Comparison of ENCODE assay signal across 1 cellular context in the genomic region with DNA sequence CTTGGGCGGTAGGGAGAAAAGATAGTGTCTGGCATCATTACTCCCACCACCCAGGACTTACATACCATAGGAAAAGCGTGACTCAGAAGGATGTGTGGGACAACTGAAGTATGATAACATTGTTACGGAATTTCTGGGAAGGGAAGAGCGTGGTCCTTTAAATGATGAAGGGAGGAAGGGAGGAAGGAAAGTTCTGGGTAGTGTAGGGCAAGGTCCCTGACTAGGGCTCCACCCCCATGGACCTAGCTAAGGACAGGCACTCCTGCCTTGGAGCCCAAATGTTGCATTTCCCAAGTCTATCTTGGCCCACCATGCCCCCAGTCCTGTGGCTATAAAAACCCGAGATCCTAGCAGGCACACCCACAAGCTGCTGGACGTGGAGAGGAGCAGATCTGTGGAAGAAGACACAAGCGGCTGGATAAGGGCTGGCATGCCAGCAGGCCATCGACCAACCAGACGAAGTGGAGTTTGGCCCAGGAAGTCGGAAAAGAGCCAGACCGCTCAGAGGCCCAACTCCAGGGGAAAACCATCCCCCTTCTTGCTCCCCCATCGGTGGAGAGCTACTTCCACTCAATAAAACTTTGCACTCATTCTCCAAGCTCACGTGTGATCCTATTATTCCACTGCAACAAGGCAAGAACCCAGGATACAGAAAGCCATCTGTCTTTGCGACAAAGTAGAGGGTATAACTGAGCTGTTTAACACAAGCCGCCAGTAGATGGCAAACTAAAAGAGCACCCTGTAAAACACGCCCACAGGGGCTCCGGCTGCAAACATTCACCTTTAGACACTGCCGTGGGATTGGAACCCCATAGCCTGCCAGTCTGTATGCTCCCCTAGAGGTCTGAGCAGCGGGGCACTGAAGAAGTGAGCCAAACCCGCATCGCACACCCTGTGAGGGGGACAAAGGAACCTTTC.
TF ChIP-seq lines count a peak whose summit lies in the region.

No MANE protein-coding gene starts in this region.

TF ChIP-seq in K562, 482 proteins besides CTCF, POLR2A, EP300 and RAD21:
- TF ChIP-seq DACH1 (IDR thresholded peaks at IDR 0.05; ENCODE audit: partially characterized antibody) (no peak), ZNF644 (tag; IDR thresholded peaks at IDR 0.05; ENCODE audit: low read depth) (no peak), MAFF (IDR thresholded peaks at IDR 0.05; ENCODE audit: low read length) (no peak), GATAD2B (IDR thresholded peaks at IDR 0.05; ENCODE audit: borderline replicate concordance) (no peak), MAZ (CRISPR knock-in tag; conservative IDR thresholded peaks at IDR 0.05 in 1 of 2, IDR thresholded peaks at IDR 0.05 in 1 of 2) (no peak), ZNF384 (IDR thresholded peaks at IDR 0.05; ENCODE audit: low read depth, low read length) (no peak), RNF2 (IDR thresholded peaks at IDR 0.05) (no peak), TEAD1 (CRISPR knock-in tag; IDR thresholded peaks at IDR 0.05) (no peak), LARP7 (IDR thresholded peaks at IDR 0.05) (no peak), ZNF75A (CRISPR knock-in tag; IDR thresholded peaks at IDR 0.05) (no peak), RUNX1 (IDR thresholded peaks at IDR 0.05; ENCODE audit: low read depth) (no peak)
- TF ChIP-seq, protein P1, sequence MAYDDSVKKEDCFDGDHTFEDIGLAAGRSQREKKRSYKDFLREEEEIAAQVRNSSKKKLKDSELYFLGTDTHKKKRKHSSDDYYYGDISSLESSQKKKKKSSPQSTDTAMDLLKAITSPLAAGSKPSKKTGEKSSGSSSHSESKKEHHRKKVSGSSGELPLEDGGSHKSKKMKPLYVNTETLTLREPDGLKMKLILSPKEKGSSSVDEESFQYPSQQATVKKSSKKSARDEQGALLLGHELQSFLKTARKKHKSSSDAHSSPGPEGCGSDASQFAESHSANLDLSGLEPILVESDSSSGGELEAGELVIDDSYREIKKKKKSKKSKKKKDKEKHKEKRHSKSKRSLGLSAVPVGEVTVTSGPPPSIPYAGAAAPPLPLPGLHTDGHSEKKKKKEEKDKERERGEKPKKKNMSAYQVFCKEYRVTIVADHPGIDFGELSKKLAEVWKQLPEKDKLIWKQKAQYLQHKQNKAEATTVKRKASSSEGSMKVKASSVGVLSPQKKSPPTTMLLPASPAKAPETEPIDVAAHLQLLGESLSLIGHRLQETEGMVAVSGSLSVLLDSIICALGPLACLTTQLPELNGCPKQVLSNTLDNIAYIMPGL (CRISPR knock-in tag; IDR thresholded peaks at IDR 0.05), result no peak
TF ChIP-seq in K562: peak in this region for 0.
